In genomic region chr4:19776021-19776459, GRCh38 we compare ENCODE assay signal across 10 cellular contexts.
A peak's percentile ranks its signal among the peaks of the same experiment; 100 is the strongest.
DNase-seq lines count a peak whose midpoint lies in the region; ATAC-seq, FAIRE-seq and TF ChIP-seq lines count a peak whose summit lies in the region.
"Had no signal": no experiment of that assay in that cellular context is flagged by ENCODE, and none has a peak within 500 bp of the region (broad histone marks: within the 10 kb centered on the region; RNA-seq: fewer than 3 reads in every experiment).

No MANE protein-coding gene starts in this region.

- H3K4me3 Mint-ChIP-seq in activated T-cell treated with anti-CD3 and anti-CD28 coated beads, Interleukin-2, amount 50 U/mL, for 4 hours = no peak overlapping the region
- H3K4me3 Mint-ChIP-seq in activated naive CD8-positive, alpha-beta T cell treated with anti-CD3 and anti-CD28 coated beads, Interleukin-2, amount 50 U/mL, for 24 hours = no peak overlapping the region
- H3K4me3 Mint-ChIP-seq in naive thymus-derived CD4-positive, alpha-beta T cell = no peak overlapping the region
- H3K4me3 Mint-ChIP-seq: activated naive CD8-positive, alpha-beta T cell had no signal

- H3K9ac ChIP-seq in adipocyte (ENCODE audit: low read length) (no peak overlapping the region), kidney (ENCODE audit: low read length in 2 of 2) (no peak overlapping the region)

- DNase-seq in AG08396 (ENCODE audit: low spot score) (peak; percentile 23), HTR-8/SVneo (ENCODE audit: insufficient read length, low spot score) (peak; percentile 73), adipocyte (ENCODE audit: low read depth) (peak; percentile 70), kidney (peak; percentile 71), Kasumi-1 (lab: John Stamatoyannopoulos, UW) (no peak)
- DNase-seq in activated T-cell treated with anti-CD3 and anti-CD28 coated beads, Interleukin-2, amount 50 U/mL, for 4 hours = no peak
- DNase-seq in activated naive CD8-positive, alpha-beta T cell treated with anti-CD3 and anti-CD28 coated beads, Interleukin-2, amount 50 U/mL, for 24 hours = no peak
- DNase-seq in naive thymus-derived CD4-positive, alpha-beta T cell = no peak
- DNase-seq: uterus had no signal

- POLR2A ChIA-PET in naive thymus-derived CD4-positive, alpha-beta T cell (lab: Charles Lee) = no interaction called here

- intact Hi-C loops in kidney (cut with DNase I) = no loop called here
- intact Hi-C loops in naive thymus-derived CD4-positive, alpha-beta T cell (cut with micrococcal nuclease) = no loop called here

- H3K4me1 ChIP-seq in adipocyte (ENCODE audit: control insufficient read depth, insufficient read depth, low read length) (peaks cover 24% of the 10 kb centered on the region), kidney (ENCODE audit: control insufficient read depth in 1 of 2, insufficient read depth in 1 of 2, low read depth in 1 of 2, low read length in 2 of 2) (no peaks in the 10 kb centered on the region)
- H3K4me1 ChIP-seq in naive thymus-derived CD4-positive, alpha-beta T cell (ENCODE audit: control insufficient read depth in 2 of 2, insufficient read depth in 2 of 2, low read length in 2 of 2) = no peaks in the 10 kb centered on the region
- H3K4me1 ChIP-seq: uterus had no signal

- H3K9me3 ChIP-seq in adipocyte (ENCODE audit: control insufficient read depth, low read length) = no peaks in the 10 kb centered on the region
- H3K9me3 ChIP-seq in kidney (ENCODE audit: control insufficient read depth in 1 of 2, low read length in 2 of 2) = no peaks in the 10 kb centered on the region
- no peaks in the 10 kb centered on the region for H3K9me3 ChIP-seq in naive thymus-derived CD4-positive, alpha-beta T cell (ENCODE audit: control insufficient read depth in 2 of 3, low read length in 3 of 3)
- H3K9me3 ChIP-seq: uterus had no signal

- no peak for TF ChIP-seq CTCF in kidney (IDR thresholded peaks at IDR 0.05; ENCODE audit: borderline replicate concordance, extremely low read depth, insufficient read depth)

- H3K4me1 Mint-ChIP-seq in activated T-cell treated with anti-CD3 and anti-CD28 coated beads, Interleukin-2, amount 50 U/mL, for 4 hours (ENCODE audit: low read depth) = no peaks in the 10 kb centered on the region
- no peaks in the 10 kb centered on the region for H3K4me1 Mint-ChIP-seq in activated naive CD8-positive, alpha-beta T cell treated with anti-CD3 and anti-CD28 coated beads, Interleukin-2, amount 50 U/mL, for 24 hours
- H3K4me1 Mint-ChIP-seq in naive thymus-derived CD4-positive, alpha-beta T cell = no peaks in the 10 kb centered on the region

- peaks cover 10% of the 10 kb centered on the region for H3K9me3 Mint-ChIP-seq in activated T-cell treated with anti-CD3 and anti-CD28 coated beads, Interleukin-2, amount 50 U/mL, for 4 hours
- H3K9me3 Mint-ChIP-seq in activated naive CD8-positive, alpha-beta T cell treated with anti-CD3 and anti-CD28 coated beads, Interleukin-2, amount 50 U/mL, for 24 hours = peaks cover 18% of the 10 kb centered on the region
- peaks cover 0 to 25% (median 7%) of the 10 kb centered on the region in 11 donors for H3K9me3 Mint-ChIP-seq in naive thymus-derived CD4-positive, alpha-beta T cell

- H3K4me3 ChIP-seq in adipocyte (ENCODE audit: low read length) (no peak overlapping the region), kidney (ENCODE audit: low read length in 2 of 2) (no peak overlapping the region)
- no peak overlapping the region for H3K4me3 ChIP-seq in naive thymus-derived CD4-positive, alpha-beta T cell (ENCODE audit: low read length)
- H3K4me3 ChIP-seq: uterus had no signal

- H3K27me3 Mint-ChIP-seq in activated T-cell treated with anti-CD3 and anti-CD28 coated beads, Interleukin-2, amount 50 U/mL, for 4 hours (ENCODE audit: low read depth) = no peaks in the 10 kb centered on the region
- no peaks in the 10 kb centered on the region for H3K27me3 Mint-ChIP-seq in activated naive CD8-positive, alpha-beta T cell treated with anti-CD3 and anti-CD28 coated beads, Interleukin-2, amount 50 U/mL, for 24 hours
- no peaks in the 10 kb centered on the region for H3K27me3 Mint-ChIP-seq in naive thymus-derived CD4-positive, alpha-beta T cell
- H3K27me3 Mint-ChIP-seq: activated naive CD8-positive, alpha-beta T cell had no signal

- ATAC-seq in activated T-cell treated with anti-CD3 and anti-CD28 coated beads, Interleukin-2, amount 50 U/mL, for 4 hours = no peak
- ATAC-seq in activated naive CD8-positive, alpha-beta T cell treated with anti-CD3 and anti-CD28 coated beads, Interleukin-2, amount 50 U/mL, for 24 hours = no peak
- ATAC-seq in naive thymus-derived CD4-positive, alpha-beta T cell = no peak

- H3K27ac Mint-ChIP-seq in activated naive CD8-positive, alpha-beta T cell treated with anti-CD3 and anti-CD28 coated beads, Interleukin-2, amount 50 U/mL, for 24 hours = no peak overlapping the region
- H3K27ac Mint-ChIP-seq in naive thymus-derived CD4-positive, alpha-beta T cell = no peak overlapping the region
- H3K27ac Mint-ChIP-seq: activated naive CD8-positive, alpha-beta T cell had no signal

- H3K27ac ChIP-seq in kidney (ENCODE audit: low read depth in 2 of 2, low read length in 2 of 2) = no peak overlapping the region
- no peak overlapping the region for H3K27ac ChIP-seq in naive thymus-derived CD4-positive, alpha-beta T cell (ENCODE audit: low read depth, low read length)
- H3K27ac ChIP-seq: uterus had no signal

- H3K36me3 ChIP-seq in adipocyte (ENCODE audit: control insufficient read depth, insufficient read depth, low read length, severe bottlenecking) (no peaks in the 10 kb centered on the region), kidney (ENCODE audit: control insufficient read depth in 1 of 2, insufficient read depth in 2 of 2, low read length in 2 of 2) (no peaks in the 10 kb centered on the region)
- H3K36me3 ChIP-seq in naive thymus-derived CD4-positive, alpha-beta T cell (ENCODE audit: control insufficient read depth in 2 of 3, insufficient read depth in 3 of 3, low read length in 3 of 3) = no peaks in the 10 kb centered on the region
- H3K36me3 ChIP-seq: uterus had no signal

- H3K27me3 ChIP-seq in adipocyte (replicated peaks; ENCODE audit: control insufficient read depth, insufficient read depth, low read length) = no peaks in the 10 kb centered on the region
- H3K27me3 ChIP-seq in naive thymus-derived CD4-positive, alpha-beta T cell (ENCODE audit: control insufficient read depth in 2 of 2, insufficient read depth in 2 of 2, low read length in 2 of 2) = no peaks in the 10 kb centered on the region
- H3K27me3 ChIP-seq: uterus had no signal

- FAIRE-seq in HTR-8/SVneo (lab: Jason Lieb, UNC) (peak; percentile 79), kidney (lab: Jason Lieb, UNC) (no peak)

- no peaks in the 10 kb centered on the region for H3K36me3 Mint-ChIP-seq in activated T-cell treated with anti-CD3 and anti-CD28 coated beads, Interleukin-2, amount 50 U/mL, for 4 hours (ENCODE audit: insufficient read depth)
- H3K36me3 Mint-ChIP-seq in activated naive CD8-positive, alpha-beta T cell treated with anti-CD3 and anti-CD28 coated beads, Interleukin-2, amount 50 U/mL, for 24 hours (ENCODE audit: low read depth) = no peaks in the 10 kb centered on the region
- no peaks in the 10 kb centered on the region for H3K36me3 Mint-ChIP-seq in naive thymus-derived CD4-positive, alpha-beta T cell
- H3K36me3 Mint-ChIP-seq: activated naive CD8-positive, alpha-beta T cell had no signal

- CTCF ChIA-PET in naive thymus-derived CD4-positive, alpha-beta T cell (lab: Charles Lee) = no interaction called here

Comparison
In these comparisons a context has a peak if more than half of its experiments do, and no peak if none do; other contexts are left out.
1. DNase-seq: peak in AG08396 (single experiment), HTR-8/SVneo (single experiment), adipocyte (single experiment) and kidney (single experiment); none in activated T-cell treated with anti-CD3 and anti-CD28 coated beads, Interleukin-2, amount 50 U/mL, for 4 hours (single experiment), activated naive CD8-positive, alpha-beta T cell treated with anti-CD3 and anti-CD28 coated beads, Interleukin-2, amount 50 U/mL, for 24 hours (single experiment), naive thymus-derived CD4-positive, alpha-beta T cell (0 of 9) and Kasumi-1 (0 of 2).